8 cellular contexts compared by ENCODE assay signal in genomic region chr2:55047677-55048299, GRCh38. TPM values are rescaled to one million over a fixed set of nuclear protein-coding genes. Genes with fewer than 3 reads are reported as not detected.
DNase-seq lines count a peak whose midpoint lies in the region; ATAC-seq and TF ChIP-seq lines count a peak whose summit lies in the region.

No MANE protein-coding gene starts in this region.

- no peaks in the 10 kb centered on the region for H3K27me3 Mint-ChIP-seq in activated CD4-positive, alpha-beta memory T cell treated with anti-CD3 and anti-CD28 coated beads, Interleukin-2, amount 10 ng/mL, durations not matched to agents 7 days and 5 days

- CTCF ChIA-PET in activated CD4-positive, alpha-beta memory T cell treated with anti-CD3 and anti-CD28 coated beads, Interleukin-2, amount 10 ng/mL, durations not matched to agents 7 days and 5 days (lab: Charles Lee) = interaction anchor here (0.8 to 4.4 kb wide), 14 partner anchors 7 to 571 kb away, joined by 3 to 21 read pairs (median 4); partner anchors contain the start of gene EML6

- DNase-seq in LHCN-M2 (ENCODE audit: low read depth) = peak; percentile 56
- no peak for DNase-seq in activated CD4-positive, alpha-beta memory T cell treated with anti-CD3 and anti-CD28 coated beads, Interleukin-2, amount 10 ng/mL, durations not matched to agents 7 days and 5 days
- peak in 22 of 42 donors; percentile 20 to 71 (median 42) for DNase-seq in head of caudate nucleus
- DNase-seq in retinal pigment epithelial cell (ENCODE audit: low read depth) = no peak
- DNase-seq in activated naive CD4-positive, alpha-beta T cell treated with Interleukin-2 at 50 U/mL for 16 hours = no peak

- no peaks in the 10 kb centered on the region for H3K9me3 ChIP-seq in ES-I3 (ENCODE audit: control insufficient read depth, insufficient read depth, low read length)

- peak overlapping the region; percentile 49 for H3K27ac Mint-ChIP-seq in activated CD4-positive, alpha-beta memory T cell treated with anti-CD3 and anti-CD28 coated beads, Interleukin-2, amount 10 ng/mL, durations not matched to agents 7 days and 5 days

- H3K36me3 Mint-ChIP-seq in activated CD4-positive, alpha-beta memory T cell treated with anti-CD3 and anti-CD28 coated beads, Interleukin-2, amount 10 ng/mL, durations not matched to agents 7 days and 5 days (ENCODE audit: low read depth) = peaks cover 13% of the 10 kb centered on the region

- H3K4me3 Mint-ChIP-seq in activated CD4-positive, alpha-beta memory T cell treated with anti-CD3 and anti-CD28 coated beads, Interleukin-2, amount 10 ng/mL, durations not matched to agents 7 days and 5 days = peak overlapping the region; percentile 80

- intact Hi-C loops in head of caudate nucleus (cut with DNase I) = loop anchor here (5.0 kb wide), 1 partner anchor 75 kb away; no protein-coding TSS in a partner anchor

- H3K4me1 ChIP-seq in ES-I3 (ENCODE audit: insufficient read depth, low read length) = peaks cover 12% of the 10 kb centered on the region

- POLR2A ChIA-PET in activated CD4-positive, alpha-beta memory T cell treated with anti-CD3 and anti-CD28 coated beads, Interleukin-2, amount 10 ng/mL, durations not matched to agents 7 days and 5 days (lab: Charles Lee) = interaction anchor here (0.7 to 4.4 kb wide), 12 partner anchors 10 to 185 kb away, joined by 3 to 40 read pairs (median 4); partner anchors contain the start of genes CLHC1 and RPS27A

- peaks cover 51% of the 10 kb centered on the region for H3K4me1 Mint-ChIP-seq in activated CD4-positive, alpha-beta memory T cell treated with anti-CD3 and anti-CD28 coated beads, Interleukin-2, amount 10 ng/mL, durations not matched to agents 7 days and 5 days

- peak overlapping the region; percentile 95 for H3K9ac ChIP-seq in ES-I3 (ENCODE audit: low read depth, low read length)

- no peaks in the 10 kb centered on the region for H3K9me3 Mint-ChIP-seq in activated CD4-positive, alpha-beta memory T cell treated with anti-CD3 and anti-CD28 coated beads, Interleukin-2, amount 10 ng/mL, durations not matched to agents 7 days and 5 days

- no peaks in the 10 kb centered on the region for H3K36me3 ChIP-seq in ES-I3 (ENCODE audit: insufficient read depth, low read length)

- no peak for TF ChIP-seq CTCF in retinal pigment epithelial cell (conservative IDR thresholded peaks at IDR 0.05; ENCODE audit: low read depth, low read length)

- peak overlapping the region; percentile 95 for H3K4me3 ChIP-seq in retinal pigment epithelial cell (ENCODE audit: low read length)

- no peak for ATAC-seq in GM21723 (IDR thresholded peaks at IDR 0.05; ENCODE audit: unreplicated experiment)
- ATAC-seq in GM18519 (IDR thresholded peaks at IDR 0.05; ENCODE audit: low FRiP score, unreplicated experiment) = no peak

RNA-seq across cellular contexts. Expression of gene RTN4, which starts 2.5 kb away (rescaled TPM):
- total RNA-seq in LHCN-M2 (2014; rRNA removed) = 547 and 585 TPM in 2 replicates
- 869 TPM for polyA plus RNA-seq in LHCN-M2 (2012)
- 10 to 100 TPM; 90.1 to 92.4 TPM for total RNA-seq in activated CD4-positive, alpha-beta memory T cell treated with anti-CD3 and anti-CD28 coated beads, Interleukin-2, amount 10 ng/mL, durations not matched to agents 7 days and 5 days

Comparison
In these comparisons a context has a peak if more than half of its experiments do, and no peak if none do; other contexts are left out.
1. DNase-seq: peak in LHCN-M2 (single experiment) and head of caudate nucleus (22 of 42); none in activated CD4-positive, alpha-beta memory T cell treated with anti-CD3 and anti-CD28 coated beads, Interleukin-2, amount 10 ng/mL, durations not matched to agents 7 days and 5 days (single experiment), retinal pigment epithelial cell (single experiment) and activated naive CD4-positive, alpha-beta T cell treated with Interleukin-2 at 50 U/mL for 16 hours (single experiment).